In genomic region chr12:120950807-120951206, GRCh38 we compare ENCODE assay signal across 2 cellular contexts.
TF ChIP-seq lines count a peak whose summit lies in the region.

No MANE protein-coding gene starts in this region.

TF ChIP-seq in HepG2, 621 proteins besides CTCF, POLR2A, EP300 and RAD21:
- TF ChIP-seq ZNF572 (CRISPR knock-in tag; IDR thresholded peaks at IDR 0.05), result no peak
- TF ChIP-seq ZNF7 (CRISPR knock-in tag; IDR thresholded peaks at IDR 0.05), result peak; percentile 95
- no peak for TF ChIP-seq ELK4 (CRISPR knock-in tag; IDR thresholded peaks at IDR 0.05; ENCODE audit: borderline replicate concordance)
- no peak for TF ChIP-seq HOXA7 (CRISPR knock-in tag; IDR thresholded peaks at IDR 0.05)
- TF ChIP-seq TBP (CRISPR knock-in tag; IDR thresholded peaks at IDR 0.05), result no peak
TF ChIP-seq in HepG2: peak in this region for 1.

TF ChIP-seq in K562, 482 proteins besides CTCF, POLR2A, EP300 and RAD21:
- peak; percentile 33; the same call in 1 of the 2 replicates for TF ChIP-seq BCOR (IDR thresholded peaks at IDR 0.05)
- TF ChIP-seq ZNF316 (IDR thresholded peaks at IDR 0.05), result peak; percentile 18; the same call in 1 of the 2 replicates
- TF ChIP-seq SIN3B (IDR thresholded peaks at IDR 0.05; ENCODE audit: low read depth), result no peak
- TF ChIP-seq RBM25 (IDR thresholded peaks at IDR 0.05; ENCODE audit: low read depth, low read length, severe bottlenecking), result peak; percentile 48
- no peak for TF ChIP-seq MCM5 (IDR thresholded peaks at IDR 0.05; ENCODE audit: low read depth)
- TF ChIP-seq TRIM28 (IDR thresholded peaks at IDR 0.05), result peak; percentile 44; the same call in 1 of the 2 replicates
- 0 out of 2 replicates have a peak, but pooled peaks have one; percentile 42 for TF ChIP-seq ZNF407 (IDR thresholded peaks at IDR 0.05; ENCODE audit: low read depth)
- peak; percentile 23 for TF ChIP-seq ZFP36 (IDR thresholded peaks at IDR 0.05; ENCODE audit: low read depth, low read length, partially characterized antibody)
TF ChIP-seq in K562: peak in this region for 6.
